13 cellular contexts compared by ENCODE assay signal in the genomic region with DNA sequence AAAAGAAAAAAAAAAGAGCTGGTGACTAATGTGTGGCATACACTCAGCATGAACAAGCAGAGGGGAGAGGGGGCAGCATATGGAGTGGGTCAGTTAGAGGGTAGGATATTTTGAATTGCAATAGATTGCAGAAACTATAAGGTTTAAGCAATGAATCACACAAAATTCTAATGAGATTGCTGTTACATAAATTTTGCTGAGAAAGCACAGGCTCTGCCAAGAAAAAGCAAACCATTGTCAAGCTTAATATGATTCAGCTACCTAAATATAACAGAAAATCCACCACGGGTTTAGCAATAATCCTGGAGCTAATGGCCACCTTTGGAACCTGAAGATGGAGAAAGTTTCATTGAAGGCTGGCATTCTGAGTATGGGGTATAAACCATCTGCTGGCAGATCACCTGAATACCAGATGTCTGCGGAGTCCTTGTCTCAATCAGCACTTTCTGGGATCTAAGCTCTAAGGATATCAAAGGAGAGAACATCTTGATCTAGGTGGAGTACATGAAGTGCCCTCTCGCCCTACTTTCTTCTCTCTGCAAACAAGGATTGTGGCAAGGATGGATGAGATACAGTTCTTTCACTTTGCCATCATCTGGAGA. TPM values are rescaled to one million over a fixed set of nuclear protein-coding genes. Genes with fewer than 3 reads are reported as not detected.
DNase-seq lines count a peak whose midpoint lies in the region; ATAC-seq, FAIRE-seq and TF ChIP-seq lines count a peak whose summit lies in the region.
"Had no signal": no experiment of that assay in that cellular context is flagged by ENCODE, and none has a peak within 500 bp of the region (broad histone marks: within the 10 kb centered on the region; RNA-seq: fewer than 3 reads in every experiment).

No MANE protein-coding gene starts in this region.

- H3K36me3 ChIP-seq in PC-3 (ENCODE audit: low read depth, low read length), result peaks cover 12% of the 10 kb centered on the region
- peaks cover 0 to 15% of the 10 kb centered on the region in 2 experiments for H3K36me3 ChIP-seq in endothelial cell of umbilical vein (ENCODE audit: control insufficient read depth in 2 of 2, extremely low read depth in 1 of 2, insufficient read depth in 2 of 2, low read length in 2 of 2)
- no peaks in the 10 kb centered on the region for H3K36me3 ChIP-seq in prostate gland
- H3K36me3 ChIP-seq in thyroid gland, result peaks cover 0 to 7% of the 10 kb centered on the region in 2 donors
- peaks cover 60% of the 10 kb centered on the region for H3K36me3 ChIP-seq in OCI-LY7 (ENCODE audit: insufficient read depth, low read length)

- H3K9me3 ChIP-seq in PC-3 (ENCODE audit: low read length), result no peaks in the 10 kb centered on the region
- H3K9me3 ChIP-seq in endothelial cell of umbilical vein (replicated peaks; ENCODE audit: control insufficient read depth, insufficient read depth, low read length), result no peaks in the 10 kb centered on the region
- no peaks in the 10 kb centered on the region for H3K9me3 ChIP-seq in prostate gland
- H3K9me3 ChIP-seq in thyroid gland, result no peaks in the 10 kb centered on the region
- no peaks in the 10 kb centered on the region for H3K9me3 ChIP-seq in OCI-LY7 (ENCODE audit: low read length)

- FAIRE-seq in endothelial cell of umbilical vein (lab: Jason Lieb, UNC), result no peak

- H3K4me1 ChIP-seq in PC-3 (ENCODE audit: insufficient read depth, low read length) (peaks cover 39% of the 10 kb centered on the region), endothelial cell of umbilical vein (ENCODE audit: control insufficient read depth, extremely low read depth, insufficient read depth, low read length) (peaks cover 3% of the 10 kb centered on the region), prostate gland (replicated peaks) (peaks cover 8% of the 10 kb centered on the region), thyroid gland (no peaks in the 10 kb centered on the region), OCI-LY7 (ENCODE audit: insufficient read depth, low read length, poor library complexity, severe bottlenecking) (no peaks in the 10 kb centered on the region)

- DNase-seq in COLO829 (ENCODE audit: low spot score) (peak; percentile 43), PC-3 (peak; percentile 92), endothelial cell of umbilical vein (ENCODE audit: low read depth, low spot score) (peak; percentile 45), prostate gland (ENCODE audit: low spot score) (no peak), thyroid gland (no peak), T-helper 1 cell (no peak), occipital lobe (lab: John Stamatoyannopoulos, UW) (no peak), OCI-LY7 (ENCODE audit: low spot score) (no peak)
- DNase-seq: activated T-cell treated with anti-CD3 and anti-CD28 coated beads for 4 hours, substantia nigra had no signal

- BruUV-seq in PC-3 (replicated peaks; lab: Mats Ljungman, UMichigan) (no TSS peak), endothelial cell of umbilical vein (replicated peaks; lab: Mats Ljungman, UMichigan) (no TSS peak), OCI-LY7 (replicated peaks; lab: Mats Ljungman, UMichigan) (no TSS peak)

- peak overlapping the region; percentile 60 for H3K4me2 ChIP-seq in PC-3 (ENCODE audit: low read length)
- H3K4me2 ChIP-seq in endothelial cell of umbilical vein (ENCODE audit: insufficient read depth, low read length), result no peak overlapping the region
- H3K4me2 ChIP-seq in OCI-LY7 (ENCODE audit: low read length), result no peak overlapping the region

- intact Hi-C loops in PC-3 (cut with micrococcal nuclease) (loop anchor here (1.0 to 2.0 kb wide), 2 partner anchors 25 to 60 kb away; partner anchors contain the start of gene EXOSC10), endothelial cell of umbilical vein (cut with micrococcal nuclease) (no loop called here), prostate gland (cut with DNase I) (no loop called here), thyroid gland (cut with DNase I) (no loop called here), OCI-LY7 (cut with micrococcal nuclease; ENCODE audit: unreplicated experiment) (no loop called here)

- CTCF ChIA-PET in PC-3 (lab: Charles Lee) (interaction anchor here (0.8 to 1.2 kb wide), 3 partner anchors 11 to 61 kb away, joined by 3 to 10 read pairs (median 4); no protein-coding TSS in a partner anchor), endothelial cell of umbilical vein (lab: Charles Lee) (interaction anchor here (1.0 to 1.7 kb wide), 3 partner anchors 15 to 505 kb away, joined by 3 to 8 read pairs (median 3); partner anchors contain the start of gene FBXO6), OCI-LY7 (lab: Charles Lee; ENCODE audit: unreplicated experiment) (interaction anchor here (0.5 kb wide), 1 partner anchor 136 kb away, joined by 4 read pairs; no protein-coding TSS in a partner anchor)

- H3F3A ChIP-seq in PC-3 (ENCODE audit: low read length, unreplicated experiment), result peaks cover 12% of the 10 kb centered on the region

- TF ChIP-seq POLR2A in endothelial cell of umbilical vein (IDR thresholded peaks at IDR 0.05; ENCODE audit: low read depth, low read length), result no peak
- TF ChIP-seq POLR2A in prostate gland (IDR thresholded peaks at IDR 0.05), result no peak
- no peak for TF ChIP-seq POLR2A in thyroid gland (IDR thresholded peaks at IDR 0.05)

- H3K79me2 ChIP-seq in PC-3 (ENCODE audit: low read length) (0 out of 2 replicates have a peak, but pooled peaks cover 6% of the 10 kb centered on the region), endothelial cell of umbilical vein (ENCODE audit: control insufficient read depth, insufficient read depth, low read length) (no peaks in the 10 kb centered on the region), OCI-LY7 (ENCODE audit: insufficient read depth, low read depth, low read length) (no peaks in the 10 kb centered on the region)

- TF ChIP-seq CTCF in PC-3 (conservative IDR thresholded peaks at IDR 0.05; ENCODE audit: low read depth, low read length) (no peak), endothelial cell of umbilical vein (IDR thresholded peaks at IDR 0.05; ENCODE audit: extremely low read depth in 1 of 2, insufficient read depth in 1 of 2, low read depth in 1 of 2, low read length in 2 of 2) (no peak), prostate gland (IDR thresholded peaks at IDR 0.05) (no peak), thyroid gland (IDR thresholded peaks at IDR 0.05) (no peak), OCI-LY7 (conservative IDR thresholded peaks at IDR 0.05; ENCODE audit: low read length) (no peak)

- no peaks in the 10 kb centered on the region for H4K20me1 ChIP-seq in PC-3 (ENCODE audit: low read length)
- no peaks in the 10 kb centered on the region for H4K20me1 ChIP-seq in endothelial cell of umbilical vein (replicated peaks; ENCODE audit: control insufficient read depth, extremely low read depth, insufficient read depth, low read length)
- H4K20me1 ChIP-seq in OCI-LY7 (ENCODE audit: insufficient read depth, low read length), result no peaks in the 10 kb centered on the region

- H3K9ac ChIP-seq in PC-3 (ENCODE audit: low read length) (no peak overlapping the region), endothelial cell of umbilical vein (replicated peaks; ENCODE audit: extremely low read depth, insufficient read depth, low read length) (no peak overlapping the region)

- H3K4me3 ChIP-seq in PC-3 (ENCODE audit: low read length) (no peak overlapping the region), endothelial cell of umbilical vein (replicated peaks in 1 of 3; ENCODE audit: insufficient read depth in 1 of 3, low read depth in 1 of 3, low read length in 3 of 3) (no peak overlapping the region), prostate gland (no peak overlapping the region), thyroid gland (replicated peaks in 1 of 3) (no peak overlapping the region), OCI-LY7 (ENCODE audit: low read depth, low read length, poor library complexity, severe bottlenecking) (no peak overlapping the region)

- 57% methylated on average over 3 of the region's 3 CpGs for WGBS in prostate gland
- WGBS in thyroid gland, 2 donors, result 81 to 82% methylated on average over 3 of the region's 3 CpGs

- no peak overlapping the region for H2AFZ ChIP-seq in PC-3 (ENCODE audit: low read length)
- no peak overlapping the region for H2AFZ ChIP-seq in endothelial cell of umbilical vein (ENCODE audit: low read depth, low read length)
- no peak overlapping the region for H2AFZ ChIP-seq in OCI-LY7 (ENCODE audit: low read length)

- POLR2A ChIA-PET in PC-3 (lab: Charles Lee; ENCODE audit: unreplicated experiment), result interaction anchor here (0.5 kb wide), 2 partner anchors 12 to 750 kb away, joined by 3 read pairs; no protein-coding TSS in a partner anchor
- POLR2A ChIA-PET in endothelial cell of umbilical vein (lab: Charles Lee), result no interaction called here
- POLR2A ChIA-PET in OCI-LY7 (lab: Charles Lee), result no interaction called here

- H3K9me2 ChIP-seq in PC-3 (replicated peaks; ENCODE audit: low read length) (no peaks in the 10 kb centered on the region), OCI-LY7 (ENCODE audit: insufficient read depth, low read length) (no peaks in the 10 kb centered on the region)

- H3K27me3 ChIP-seq in PC-3 (ENCODE audit: low read length) (no peaks in the 10 kb centered on the region), endothelial cell of umbilical vein (ENCODE audit: control insufficient read depth in 2 of 2, insufficient read depth in 2 of 2, low read length in 2 of 2) (no peaks in the 10 kb centered on the region), prostate gland (replicated peaks; ENCODE audit: insufficient read depth) (no peaks in the 10 kb centered on the region), thyroid gland (no peaks in the 10 kb centered on the region)

- ATAC-seq in PC-3, result peak; percentile 77

- H3K9me1 ChIP-seq in endothelial cell of umbilical vein (replicated peaks; ENCODE audit: control insufficient read depth, extremely low read depth, insufficient read depth, low read length), result no peaks in the 10 kb centered on the region

- H3K27ac ChIP-seq in PC-3 (ENCODE audit: low read length) (peak overlapping the region; percentile 86), endothelial cell of umbilical vein (ENCODE audit: insufficient read depth, low read depth, low read length) (no peak overlapping the region), prostate gland (peak overlapping the region; percentile 42 to 52), thyroid gland (no peak overlapping the region), OCI-LY7 (ENCODE audit: low read depth, low read length, poor library complexity, severe bottlenecking) (no peak overlapping the region)
- H3K27ac ChIP-seq: HL-60 had no signal

- dilution Hi-C loops in endothelial cell of umbilical vein (cut with MboI; ENCODE audit: extremely low pct_ligation_motif_present, low sequenced_read_pairs), result no loop called here

RNA-seq across cellular contexts. Expression of gene ANGPTL7, which starts 30.3 kb away (rescaled TPM):
- not detected in 2 replicates for total RNA-seq in PC-3 (2014; rRNA removed)
- total RNA-seq in endothelial cell of umbilical vein, result not detected in 2 replicates
- polyA plus RNA-seq in endothelial cell of umbilical vein, result not detected in 2 replicates
- polyA plus RNA-seq in endothelial cell of umbilical vein (2011; cell fraction: cytosol; rRNA removed), result not detected in 2 replicates
- polyA plus RNA-seq in endothelial cell of umbilical vein (2011; cell fraction: nucleus; rRNA removed), result not detected in 2 replicates
- polyA plus RNA-seq in endothelial cell of umbilical vein (2012), result not detected in 2 replicates
- polyA minus RNA-seq in endothelial cell of umbilical vein, result not detected in 2 replicates
- polyA minus RNA-seq in endothelial cell of umbilical vein (2011; cell fraction: cytosol; rRNA and poly(A)+ RNA removed), result not detected
- not detected in 2 replicates for polyA minus RNA-seq in endothelial cell of umbilical vein (2011; cell fraction: nucleus; rRNA and poly(A)+ RNA removed)
- under 1 TPM in 1 of 2 donors, not detected in 1; 0.80 TPM for total RNA-seq in prostate gland
- total RNA-seq in thyroid gland, result 1 to 10 TPM in 1 of 4 donors, under 1 TPM in 3; 0.33 to 4.6 (median 0.38) TPM
- total RNA-seq in occipital lobe, result not detected
- not detected in 2 replicates for total RNA-seq in OCI-LY7 (2014; rRNA removed; shearing (Covaris generic))
- total RNA-seq in OCI-LY7 (2022), result not detected in 2 replicates
- total RNA-seq: glomerular endothelial cell, pulmonary artery endothelial cell had no signal

RNA-seq across cellular contexts. Expression of gene EXOSC10, which starts 59.2 kb away (rescaled TPM):
- total RNA-seq in PC-3 (2014; rRNA removed) (95.9 and 96.3 TPM in 2 replicates), endothelial cell of umbilical vein (103 and 104 TPM in 2 replicates), prostate gland (10 to 100 TPM; 51.6 to 65.0 TPM), thyroid gland (10 to 100 TPM; 41.1 to 60.7 (median 51.6) TPM), occipital lobe (44.1 TPM), OCI-LY7 (2022) (91.9 and 95.1 TPM in 2 replicates)
- 70.5 and 74.9 TPM in 2 replicates for polyA plus RNA-seq in endothelial cell of umbilical vein
- 69.9 and 74.3 TPM in 2 replicates for polyA plus RNA-seq in endothelial cell of umbilical vein (2011; cell fraction: cytosol; rRNA removed)
- polyA plus RNA-seq in endothelial cell of umbilical vein (2011; cell fraction: nucleus; rRNA removed), result 362 and 415 TPM in 2 replicates
- 51.1 and 77.6 TPM in 2 replicates for polyA plus RNA-seq in endothelial cell of umbilical vein (2012)
- polyA minus RNA-seq in endothelial cell of umbilical vein, result 69.3 and 75.6 TPM in 2 replicates
- polyA minus RNA-seq in endothelial cell of umbilical vein (2011; cell fraction: cytosol; rRNA and poly(A)+ RNA removed), result 35.1 TPM
- polyA minus RNA-seq in endothelial cell of umbilical vein (2011; cell fraction: nucleus; rRNA and poly(A)+ RNA removed), result 83.8 and 120 TPM in 2 replicates
- 75.1 and 117 TPM in 2 replicates for total RNA-seq in OCI-LY7 (2014; rRNA removed; shearing (Covaris generic))

Comparison
In these comparisons a context has a peak if more than half of its experiments do, and no peak if none do; other contexts are left out.
1. DNase-seq: peak in COLO829 (single experiment), PC-3 (single experiment) and endothelial cell of umbilical vein (single experiment); none in prostate gland (single experiment), thyroid gland (0 of 2), T-helper 1 cell (0 of 5), occipital lobe (single experiment) and OCI-LY7 (single experiment).
2. H3K27ac ChIP-seq: peak in PC-3 (single experiment) and prostate gland (2 of 2); none in endothelial cell of umbilical vein (single experiment), thyroid gland (0 of 3) and OCI-LY7 (single experiment).